Comparison of ENCODE assay signal across 29 cellular contexts in the genomic region with DNA sequence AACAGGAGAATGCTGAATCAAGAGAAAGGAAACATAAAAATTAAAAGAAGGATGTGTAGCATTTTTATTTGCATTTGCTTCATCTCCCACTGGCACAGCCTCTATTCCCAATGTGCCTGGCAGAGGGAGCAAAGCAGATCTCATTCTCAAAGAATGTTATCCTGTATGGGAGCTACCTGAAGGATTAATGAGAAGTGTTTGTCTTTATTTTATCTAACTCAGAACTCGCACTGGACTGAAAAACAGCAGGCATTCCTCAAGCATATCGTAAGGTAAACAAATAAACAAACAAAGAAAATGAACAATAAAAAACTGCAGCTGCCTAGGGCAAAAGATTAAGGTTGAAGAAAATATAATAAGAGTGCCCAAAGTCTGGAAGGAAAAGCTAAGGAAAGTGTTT. TPM values are rescaled to one million over a fixed set of nuclear protein-coding genes. Genes with fewer than 3 reads are reported as not detected.
"Had no signal": no experiment of that assay in that cellular context is flagged by ENCODE, and none has a peak within 500 bp of the region (broad histone marks: within the 10 kb centered on the region; RNA-seq: fewer than 3 reads in every experiment).

No MANE protein-coding gene starts in this region.

- H3K9me3 ChIP-seq: suprapubic skin, testis, thoracic aorta, thyroid gland, tibial artery, tibial nerve, transverse colon, upper lobe of left lung, upper lobe of right lung, uterus, vagina had no signal

- H3K27ac Mint-ChIP-seq: stimulated activated effector memory CD8-positive, alpha-beta T cell treated with anti-CD3 and anti-CD28 coated beads, Interleukin-12 subunit alpha, Interleukin-12 subunit beta, amount 100 ng/mL, for 72 hours; stimulated activated memory B cell treated with anti-CD40 and anti-IgM and Interleukin-4, amounts not matched to agents 10 μg/mL and 1 μg/mL and 100 μg/mL, for 72 hours; stimulated activated naive B cell treated with anti-CD40 and anti-IgM and Interleukin-4, amounts not matched to agents 10 μg/mL and 1 μg/mL and 100 μg/mL, for 72 hours; stimulated activated naive CD8-positive, alpha-beta T cell treated with anti-CD3 and anti-CD28 coated beads, Interleukin-15, amount 100 ng/mL, for 72 hours; stimulated activated naive CD8-positive, alpha-beta T cell treated with anti-CD3 and anti-CD28 coated beads, Interleukin-15, Interleukin-2, amounts not matched to agents 100 ng/mL and 50 ng/mL, for 24 hours; type B pancreatic cell had no signal

- H3K9me3 Mint-ChIP-seq: stimulated activated memory B cell treated with anti-CD40 and anti-IgM and Interleukin-4, amounts not matched to agents 10 μg/mL and 1 μg/mL and 100 μg/mL, for 72 hours; stimulated activated naive CD8-positive, alpha-beta T cell treated with anti-CD3 and anti-CD28 coated beads, Interleukin-15, amount 100 ng/mL, for 72 hours; stimulated activated naive CD8-positive, alpha-beta T cell treated with anti-CD3 and anti-CD28 coated beads, Interleukin-15, Interleukin-2, amounts not matched to agents 100 ng/mL and 50 ng/mL, for 24 hours; type B pancreatic cell had no signal

- H3K4me3 ChIP-seq: stomach, suprapubic skin, testis, thoracic aorta, thyroid gland, tibial artery, tibial nerve, transverse colon, upper lobe of left lung, upper lobe of right lung, uterus, vagina had no signal

- H3K27ac ChIP-seq: stomach, suprapubic skin, testis, thoracic aorta, thyroid gland, tibial artery, tibial nerve, transverse colon, upper lobe of left lung, upper lobe of right lung, uterus, vagina had no signal

- H3K36me3 ChIP-seq: stomach, suprapubic skin, thoracic aorta, thyroid gland, tibial artery, tibial nerve, transverse colon, upper lobe of left lung, upper lobe of right lung, uterus, vagina had no signal

- H3K4me3 Mint-ChIP-seq: stimulated activated effector memory CD8-positive, alpha-beta T cell treated with anti-CD3 and anti-CD28 coated beads, Interleukin-12 subunit alpha, Interleukin-12 subunit beta, amount 100 ng/mL, for 72 hours; stimulated activated memory B cell treated with anti-CD40 and anti-IgM and Interleukin-4, amounts not matched to agents 10 μg/mL and 1 μg/mL and 100 μg/mL, for 72 hours; stimulated activated naive B cell treated with anti-CD40 and anti-IgM and Interleukin-4, amounts not matched to agents 10 μg/mL and 1 μg/mL and 100 μg/mL, for 72 hours; stimulated activated naive CD8-positive, alpha-beta T cell treated with anti-CD3 and anti-CD28 coated beads, Interleukin-15, amount 100 ng/mL, for 72 hours; stimulated activated naive CD8-positive, alpha-beta T cell treated with anti-CD3 and anti-CD28 coated beads, Interleukin-15, Interleukin-2, amounts not matched to agents 100 ng/mL and 50 ng/mL, for 24 hours; type B pancreatic cell had no signal

- H3K4me1 ChIP-seq: stomach, suprapubic skin, testis, thyroid gland, tibial artery, tibial nerve, transverse colon, upper lobe of left lung, upper lobe of right lung, uterus, vagina had no signal

- H3K27me3 ChIP-seq: stomach, suprapubic skin, testis, thyroid gland, tibial artery, tibial nerve, transverse colon, upper lobe of left lung, upper lobe of right lung, uterus, vagina had no signal

- H3K36me3 Mint-ChIP-seq: stimulated activated effector memory CD8-positive, alpha-beta T cell treated with anti-CD3 and anti-CD28 coated beads, Interleukin-12 subunit alpha, Interleukin-12 subunit beta, amount 100 ng/mL, for 72 hours; stimulated activated memory B cell treated with anti-CD40 and anti-IgM and Interleukin-4, amounts not matched to agents 10 μg/mL and 1 μg/mL and 100 μg/mL, for 72 hours; stimulated activated naive B cell treated with anti-CD40 and anti-IgM and Interleukin-4, amounts not matched to agents 10 μg/mL and 1 μg/mL and 100 μg/mL, for 72 hours; type B pancreatic cell had no signal

- ATAC-seq: stimulated activated effector memory CD8-positive, alpha-beta T cell treated with anti-CD3 and anti-CD28 coated beads, Interleukin-12 subunit alpha, Interleukin-12 subunit beta, amount 100 ng/mL, for 72 hours; stimulated activated memory B cell treated with anti-CD40 and anti-IgM and Interleukin-4, amounts not matched to agents 10 μg/mL and 1 μg/mL and 100 μg/mL, for 72 hours; stimulated activated naive B cell treated with anti-CD40 and anti-IgM and Interleukin-4, amounts not matched to agents 10 μg/mL and 1 μg/mL and 100 μg/mL, for 72 hours; stimulated activated naive CD8-positive, alpha-beta T cell treated with anti-CD3 and anti-CD28 coated beads, Interleukin-15, amount 100 ng/mL, for 72 hours; stimulated activated naive CD8-positive, alpha-beta T cell treated with anti-CD3 and anti-CD28 coated beads, Interleukin-15, Interleukin-2, amounts not matched to agents 100 U/mL and 50 U/mL, for 24 hours; upper lobe of right lung had no signal

- H3K27me3 Mint-ChIP-seq: stimulated activated memory B cell treated with anti-CD40 and anti-IgM and Interleukin-4, amounts not matched to agents 10 μg/mL and 1 μg/mL and 100 μg/mL, for 72 hours; stimulated activated naive B cell treated with anti-CD40 and anti-IgM and Interleukin-4, amounts not matched to agents 10 μg/mL and 1 μg/mL and 100 μg/mL, for 72 hours; stimulated activated naive CD8-positive, alpha-beta T cell treated with anti-CD3 and anti-CD28 coated beads, Interleukin-15, amount 100 ng/mL, for 72 hours; stimulated activated naive CD8-positive, alpha-beta T cell treated with anti-CD3 and anti-CD28 coated beads, Interleukin-15, Interleukin-2, amounts not matched to agents 100 ng/mL and 50 ng/mL, for 24 hours; type B pancreatic cell had no signal

- DNase-seq: stimulated activated CD4-positive, alpha-beta T cell treated with anti-CD3 and anti-CD28 coated beads, Interleukin-2, amount 100 ng/mL, for 48 hours; stimulated activated CD4-positive, alpha-beta T cell treated with anti-CD3 and anti-CD28 coated beads, Interleukin-4, amount 100 ng/mL, for 1 hour; stimulated activated CD4-positive, alpha-beta T cell treated with anti-CD3 and anti-CD28 coated beads, Interleukin-4, amount 100 ng/mL, for 24 hours; stimulated activated CD4-positive, alpha-beta T cell treated with anti-CD3 and anti-CD28 coated beads, Interleukin-4, amount 100 ng/mL, for 4 hours; stimulated activated CD8-positive, alpha-beta memory T cell treated with anti-CD3 and anti-CD28 coated beads, Interleukin-4, amount 100 ng/mL, for 48 hours; stimulated activated naive B cell treated with anti-CD40 and anti-IgM and Interleukin-4, amounts not matched to agents 10 μg/mL and 1 μg/mL and 100 μg/mL, for 72 hours; stimulated activated naive CD4-positive, alpha-beta T cell; stimulated activated naive CD4-positive, alpha-beta T cell treated with Interleukin-2 at 50 U/mL for 16 hours; stimulated activated naive CD8-positive, alpha-beta T cell treated with anti-CD3 and anti-CD28 coated beads, Interleukin-15, amount 100 ng/mL, for 72 hours; stimulated activated naive CD8-positive, alpha-beta T cell treated with anti-CD3 and anti-CD28 coated beads, Interleukin-15, Interleukin-2, amounts not matched to agents 100 U/mL and 50 U/mL, for 24 hours; stomach; substantia nigra; testis; thyroid gland; tibial artery; transverse colon; trophoblast cell; upper lobe of left lung; upper lobe of right lung; uterus had no signal

- H3K4me1 Mint-ChIP-seq: stimulated activated effector memory CD8-positive, alpha-beta T cell treated with anti-CD3 and anti-CD28 coated beads, Interleukin-12 subunit alpha, Interleukin-12 subunit beta, amount 100 ng/mL, for 72 hours; stimulated activated memory B cell treated with anti-CD40 and anti-IgM and Interleukin-4, amounts not matched to agents 10 μg/mL and 1 μg/mL and 100 μg/mL, for 72 hours; stimulated activated naive B cell treated with anti-CD40 and anti-IgM and Interleukin-4, amounts not matched to agents 10 μg/mL and 1 μg/mL and 100 μg/mL, for 72 hours; stimulated activated naive CD8-positive, alpha-beta T cell treated with anti-CD3 and anti-CD28 coated beads, Interleukin-15, amount 100 ng/mL, for 72 hours had no signal

RNA-seq across cellular contexts. Expression of a gene that starts 12.7 kb away (rescaled TPM):
- total RNA-seq: ureter, vagina had no signal
- polyA plus RNA-seq: stomach had no signal
